Comparison of ENCODE assay signal across 21 cellular contexts in the genomic region with DNA sequence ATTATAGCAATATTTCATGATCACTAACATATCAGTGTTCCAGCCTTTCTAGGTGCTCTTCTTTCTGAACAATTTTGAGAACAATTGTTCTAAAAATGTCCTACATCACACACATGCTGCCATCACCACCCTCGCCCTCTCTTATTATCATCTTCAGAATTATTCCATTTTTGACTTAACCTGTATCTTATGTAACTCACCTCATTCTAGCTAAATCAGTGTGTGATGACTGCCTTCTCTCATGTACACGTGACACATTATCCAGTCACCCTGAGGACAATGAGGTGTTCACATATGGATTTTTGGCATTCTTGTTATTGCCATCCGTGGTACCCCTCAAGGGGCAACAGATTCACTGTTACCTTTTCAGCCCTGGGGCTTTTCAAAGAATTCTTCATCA.
DNase-seq lines count a peak whose midpoint lies in the region; ATAC-seq and TF ChIP-seq lines count a peak whose summit lies in the region.
"Had no signal": no experiment of that assay in that cellular context is flagged by ENCODE, and none has a peak within 500 bp of the region (broad histone marks: within the 10 kb centered on the region; RNA-seq: fewer than 3 reads in every experiment).

No MANE protein-coding gene starts in this region.

- H3K9me3 ChIP-seq in osteoblast (ENCODE audit: low read depth, low read length) = no peaks in the 10 kb centered on the region
- H3K9me3 ChIP-seq: A549 had no signal

- H3K27ac ChIP-seq in caudate nucleus (ENCODE audit: low read depth, low read length) (peak overlapping the region; percentile 77), osteoblast (ENCODE audit: low read depth, low read length) (no peak overlapping the region)
- H3K27ac ChIP-seq: 22Rv1; A549; BLaER1 treated with 17β-estradiol and CSF1 and Interleukin-3, amounts not matched to agents 10 nM and 100 nM had no signal

- no peak overlapping the region for H2AFZ ChIP-seq in osteoblast (ENCODE audit: low read length)

- no peaks in the 10 kb centered on the region for H4K20me1 ChIP-seq in osteoblast (ENCODE audit: insufficient read depth, low read length)
- H4K20me1 ChIP-seq: BLaER1 treated with 17β-estradiol and CSF1 and Interleukin-3, amounts not matched to agents 10 nM and 100 nM had no signal

- H3K4me2 ChIP-seq in osteoblast (ENCODE audit: insufficient read depth, low read length) = no peak overlapping the region
- H3K4me2 ChIP-seq: A549; BLaER1 treated with 17β-estradiol and CSF1 and Interleukin-3, amounts not matched to agents 10 nM and 100 nM had no signal

- no peak for TF ChIP-seq CTCF in osteoblast (IDR thresholded peaks at IDR 0.05; ENCODE audit: extremely low read depth, low read depth, low read length)

- H3K4me3 ChIP-seq in osteoblast (ENCODE audit: insufficient read depth, low read length) = no peak overlapping the region
- H3K4me3 ChIP-seq: A549; BLaER1 treated with 17β-estradiol and CSF1 and Interleukin-3, amounts not matched to agents 10 nM and 100 nM; GM12878 had no signal

- H3K36me3 ChIP-seq in osteoblast (ENCODE audit: insufficient read depth, low read length) = no peaks in the 10 kb centered on the region
- H3K36me3 ChIP-seq: BLaER1 treated with 17β-estradiol and CSF1 and Interleukin-3, amounts not matched to agents 10 nM and 100 nM had no signal

- H3K4me1 ChIP-seq in osteoblast (ENCODE audit: insufficient read depth, low read length) = no peaks in the 10 kb centered on the region
- H3K4me1 ChIP-seq: A549 had no signal

- DNase-seq in caudate nucleus (lab: John Stamatoyannopoulos, UW) = peak in 14 of 61 donors; percentile 16 to 89 (median 36)
- DNase-seq in osteoblast (ENCODE audit: insufficient read length, low spot score, missing footprints) = peak; percentile 1
- DNase-seq in putamen (ENCODE audit: low spot score) = peak; percentile 76
- DNase-seq in C1 segment of cervical spinal cord (lab: John Stamatoyannopoulos, UW) = no peak
- DNase-seq: AML-193; CD4-positive, alpha-beta memory T cell; CD4-positive, CD25-positive, alpha-beta regulatory T cell; CD8-positive, alpha-beta memory T cell; COR-L47; DMS 273 treated with DMSO at 0.1 percent for 48 hours; DMS153; DMS53; DMS79; DND-41; EL; GDM1 had no signal

- no peaks in the 10 kb centered on the region for H3K27me3 ChIP-seq in osteoblast (ENCODE audit: insufficient read depth, low read length)

- no peaks in the 10 kb centered on the region for H3K79me2 ChIP-seq in osteoblast (ENCODE audit: insufficient read depth, low read length)

- ATAC-seq in GM21447 (IDR thresholded peaks at IDR 0.05; ENCODE audit: unreplicated experiment) = no peak
- ATAC-seq: A549, GM12878 had no signal

Comparison
In these comparisons a context has a peak if more than half of its experiments do, and no peak if none do; other contexts are left out.
1. DNase-seq: peak in osteoblast (single experiment) and putamen (single experiment); none in C1 segment of cervical spinal cord (0 of 14).